15 cellular contexts compared by ENCODE assay signal in genomic region chr20:36883972-36884535, GRCh38. TPM values are rescaled to one million over a fixed set of nuclear protein-coding genes. Genes with fewer than 3 reads are reported as not detected.
"Had no signal": no experiment of that assay in that cellular context is flagged by ENCODE, and none has a peak within 500 bp of the region (broad histone marks: within the 10 kb centered on the region; RNA-seq: fewer than 3 reads in every experiment).

No MANE protein-coding gene starts in this region.

- H3K9me3 Mint-ChIP-seq: activated B cell treated with CpG ODN at 0.5 μM for 24 hours; activated CD4-positive, alpha-beta T cell treated with anti-CD3 and anti-CD28 coated beads, Interleukin-2, amount 10 ng/mL, durations not matched to agents 7 days and 5 days; activated naive CD4-positive, alpha-beta T cell treated with anti-CD3 and anti-CD28 coated beads, Interleukin-2, amount 50 U/mL, for 24 hours; nephron had no signal

- DNase-seq: activated B cell treated with CpG ODN at 0.5 μM for 24 hours; activated CD4-positive, alpha-beta T cell treated with anti-CD3 and anti-CD28 coated beads, Interleukin-2, amount 10 ng/mL, durations not matched to agents 7 days and 5 days; activated effector memory CD4-positive, alpha-beta T cell treated with Interleukin-2 at 50 U/mL for 16 hours; activated T-cell treated with anti-CD3 and anti-CD28 coated beads, Interleukin-2, amount 50 U/mL, for 1 hour; caudate nucleus; effector CD8-positive, alpha-beta T cell; left ventricle myocardium inferior; mesenchymal stem cell; tibial artery had no signal

- H3K4me3 Mint-ChIP-seq: activated B cell treated with CpG ODN at 0.5 μM for 24 hours; activated CD4-positive, alpha-beta T cell treated with anti-CD3 and anti-CD28 coated beads, Interleukin-2, amount 10 ng/mL, durations not matched to agents 7 days and 5 days; activated naive CD4-positive, alpha-beta T cell treated with anti-CD3 and anti-CD28 coated beads, Interleukin-2, amount 50 U/mL, for 24 hours; nephron had no signal

- H3K4me3 ChIP-seq: coronary artery, left ventricle myocardium inferior, ovary, skin epidermis, tibial artery had no signal

- H3K36me3 Mint-ChIP-seq: activated naive CD4-positive, alpha-beta T cell treated with anti-CD3 and anti-CD28 coated beads, Interleukin-2, amount 50 U/mL, for 24 hours had no signal

- H3K27ac Mint-ChIP-seq: activated B cell treated with CpG ODN at 0.5 μM for 24 hours; activated CD4-positive, alpha-beta T cell treated with anti-CD3 and anti-CD28 coated beads, Interleukin-2, amount 10 ng/mL, durations not matched to agents 7 days and 5 days; activated naive CD4-positive, alpha-beta T cell treated with anti-CD3 and anti-CD28 coated beads, Interleukin-2, amount 50 U/mL, for 24 hours; nephron had no signal

- H3K9me3 ChIP-seq: left ventricle myocardium inferior, ovary, tibial artery had no signal

- H3K27me3 Mint-ChIP-seq: activated B cell treated with CpG ODN at 0.5 μM for 24 hours; activated CD4-positive, alpha-beta T cell treated with anti-CD3 and anti-CD28 coated beads, Interleukin-2, amount 10 ng/mL, durations not matched to agents 7 days and 5 days; activated naive CD4-positive, alpha-beta T cell treated with anti-CD3 and anti-CD28 coated beads, Interleukin-2, amount 50 U/mL, for 24 hours had no signal

- H3K27ac ChIP-seq: coronary artery, left ventricle myocardium inferior, ovary, skin epidermis, tibial artery had no signal

- H3K27me3 ChIP-seq: ovary, tibial artery had no signal

- H3K36me3 ChIP-seq: left ventricle myocardium inferior, ovary had no signal

RNA-seq across cellular contexts. Expression of gene TLDC2, which starts 8.1 kb away (rescaled TPM):
- total RNA-seq: activated B cell treated with CpG ODN at 0.5 μM for 24 hours; activated CD4-positive, alpha-beta T cell treated with anti-CD3 and anti-CD28 coated beads, Interleukin-2, amount 10 ng/mL, durations not matched to agents 7 days and 5 days; activated CD8-positive, alpha-beta memory T cell treated with anti-CD3 and anti-CD28 coated beads for 36 hours; left ventricle myocardium inferior had no signal
